In the genomic region with DNA sequence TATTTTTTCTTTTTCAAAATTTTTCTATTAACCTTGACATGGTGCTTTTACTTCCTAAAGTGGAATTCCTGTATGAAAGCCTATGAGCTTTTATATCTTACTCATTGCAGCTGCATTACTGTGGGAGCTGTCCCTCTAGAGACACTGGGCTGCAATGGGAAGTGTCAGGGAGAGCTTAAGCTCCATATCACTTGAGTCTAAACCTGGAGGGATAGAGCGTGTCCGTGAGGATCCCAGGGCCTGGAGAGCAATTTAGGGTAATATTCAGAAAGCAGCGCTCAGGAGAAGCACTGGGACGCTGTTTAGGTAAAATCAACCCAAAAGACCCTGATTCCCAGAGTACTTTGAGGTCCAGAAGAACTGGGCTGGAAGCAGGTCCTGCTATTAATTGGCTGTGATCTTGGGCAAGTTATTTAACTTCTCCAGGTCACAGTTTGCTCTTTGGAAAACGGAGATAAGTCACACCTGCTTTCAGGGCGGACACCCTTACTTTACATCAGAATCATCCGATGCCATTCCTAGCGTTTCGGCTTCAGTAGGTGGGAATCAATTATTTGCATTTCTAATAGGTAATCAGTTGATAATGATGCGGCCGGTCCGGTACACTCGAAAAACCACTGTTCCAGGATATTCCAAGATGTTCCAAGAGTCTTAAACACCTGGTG, we compare ENCODE assay signal across 8 cellular contexts. TPM values are rescaled to one million over a fixed set of nuclear protein-coding genes. Genes with fewer than 3 reads are reported as not detected.
DNase-seq lines count a peak whose midpoint lies in the region; ATAC-seq, FAIRE-seq and TF ChIP-seq lines count a peak whose summit lies in the region.

No MANE protein-coding gene starts in this region.

- H3K27ac ChIP-seq in right lobe of liver (no peak overlapping the region), upper lobe of right lung (peak overlapping the region; percentile 78)

- intact Hi-C loops in right lobe of liver (cut with DNase I) (no loop called here), upper lobe of right lung (cut with DNase I) (no loop called here)

- H3K4me3 Mint-ChIP-seq in activated naive CD4-positive, alpha-beta T cell treated with anti-CD3 and anti-CD28 coated beads, Interleukin-2, amount 50 U/mL, for 24 hours, result peak overlapping the region; percentile 93
- H3K4me3 Mint-ChIP-seq in activated naive CD8-positive, alpha-beta T cell treated with anti-CD3 and anti-CD28 coated beads for 36 hours, result peak overlapping the region; percentile 83

- TF ChIP-seq POLR2A in right lobe of liver (IDR thresholded peaks at IDR 0.05), result no peak

- no peaks in the 10 kb centered on the region for H3K9me3 Mint-ChIP-seq in activated naive CD4-positive, alpha-beta T cell treated with anti-CD3 and anti-CD28 coated beads, Interleukin-2, amount 50 U/mL, for 24 hours
- no peaks in the 10 kb centered on the region for H3K9me3 Mint-ChIP-seq in activated naive CD8-positive, alpha-beta T cell treated with anti-CD3 and anti-CD28 coated beads for 36 hours

- WGBS in right lobe of liver (ENCODE audit: insufficient coverage, low coverage, low lambda C conversion rate, missing lambda C conversion rate), result 24% methylated on average over 13 of the region's 13 CpGs

- TF ChIP-seq CTCF in right lobe of liver (IDR thresholded peaks at IDR 0.05) (no peak), upper lobe of right lung (IDR thresholded peaks at IDR 0.05) (no peak)

- no peak for FAIRE-seq in frontal cortex (lab: Jason Lieb, UNC)

- H3K9me3 ChIP-seq in right lobe of liver (no peaks in the 10 kb centered on the region), upper lobe of right lung (no peaks in the 10 kb centered on the region)

- no peaks in the 10 kb centered on the region for H3K27me3 Mint-ChIP-seq in activated naive CD4-positive, alpha-beta T cell treated with anti-CD3 and anti-CD28 coated beads, Interleukin-2, amount 50 U/mL, for 24 hours
- no peaks in the 10 kb centered on the region for H3K27me3 Mint-ChIP-seq in activated naive CD8-positive, alpha-beta T cell treated with anti-CD3 and anti-CD28 coated beads for 36 hours

- H3K36me3 ChIP-seq in right lobe of liver, result no peaks in the 10 kb centered on the region
- peaks cover 7% of the 10 kb centered on the region for H3K36me3 ChIP-seq in upper lobe of right lung

- H3K4me1 Mint-ChIP-seq in activated naive CD4-positive, alpha-beta T cell treated with anti-CD3 and anti-CD28 coated beads, Interleukin-2, amount 50 U/mL, for 24 hours, result peaks cover 21% of the 10 kb centered on the region
- H3K4me1 Mint-ChIP-seq in activated naive CD8-positive, alpha-beta T cell treated with anti-CD3 and anti-CD28 coated beads for 36 hours, result peaks cover 18% of the 10 kb centered on the region

- H3K27me3 ChIP-seq in right lobe of liver, result no peaks in the 10 kb centered on the region
- no peaks in the 10 kb centered on the region for H3K27me3 ChIP-seq in upper lobe of right lung

- no peak for DNase-seq in activated naive CD4-positive, alpha-beta T cell treated with anti-CD3 and anti-CD28 coated beads, Interleukin-2, amount 50 U/mL, for 16 hours
- DNase-seq in activated naive CD8-positive, alpha-beta T cell treated with anti-CD3 and anti-CD28 coated beads for 36 hours, result no peak
- DNase-seq in right lobe of liver (peak in 1 of 3 donors; percentile 14), upper lobe of right lung (no peak), HPDE6-E6E7 (ENCODE audit: extremely low spot score) (no peak), frontal cortex (ENCODE audit: low spot score in 2 of 2) (no peak)
- no peak for DNase-seq in stimulated activated CD4-positive, alpha-beta T cell treated with anti-CD3 and anti-CD28 coated beads, Interleukin-1b, Interleukin-23, amount 100 ng/mL, for 48 hours

- peak overlapping the region; percentile 80 for H3K27ac Mint-ChIP-seq in activated naive CD4-positive, alpha-beta T cell treated with anti-CD3 and anti-CD28 coated beads, Interleukin-2, amount 50 U/mL, for 24 hours
- no peak overlapping the region for H3K27ac Mint-ChIP-seq in activated naive CD8-positive, alpha-beta T cell treated with anti-CD3 and anti-CD28 coated beads for 36 hours

- ATAC-seq in right lobe of liver (no peak), upper lobe of right lung (no peak)

- H3K4me1 ChIP-seq in right lobe of liver (peaks cover 0 to 4% (median 0%) of the 10 kb centered on the region in 4 donors), upper lobe of right lung (peaks cover 4% of the 10 kb centered on the region)

- peak overlapping the region; percentile 70 to 99 (median 88) for H3K4me3 ChIP-seq in right lobe of liver
- peak overlapping the region; percentile 81 for H3K4me3 ChIP-seq in upper lobe of right lung

- H3K36me3 Mint-ChIP-seq in activated naive CD4-positive, alpha-beta T cell treated with anti-CD3 and anti-CD28 coated beads, Interleukin-2, amount 50 U/mL, for 24 hours, result no peaks in the 10 kb centered on the region
- H3K36me3 Mint-ChIP-seq in activated naive CD8-positive, alpha-beta T cell treated with anti-CD3 and anti-CD28 coated beads for 36 hours, result peaks cover 2% of the 10 kb centered on the region

RNA-seq across cellular contexts. Expression of a gene that starts 0.6 kb away (rescaled TPM):
- 100 to 1,000 TPM; 105 to 107 TPM for total RNA-seq in activated naive CD8-positive, alpha-beta T cell treated with anti-CD3 and anti-CD28 coated beads for 36 hours
- total RNA-seq in right lobe of liver, result 100 to 1,000 TPM in 4 of 6 experiments, 10 to 100 TPM in 2; 82.7 to 129 (median 112) TPM
- 179 TPM for total RNA-seq in upper lobe of right lung
- total RNA-seq in frontal cortex, result 233 TPM

RNA-seq across cellular contexts. Expression of a gene that starts 11.8 kb away (rescaled TPM):
- not detected for total RNA-seq in activated naive CD8-positive, alpha-beta T cell treated with anti-CD3 and anti-CD28 coated beads for 36 hours
- total RNA-seq in right lobe of liver (not detected), upper lobe of right lung (not detected), frontal cortex (under 0.01 TPM)
